In genomic region chrX:16464369-16464768, GRCh38 we compare ENCODE assay signal across 35 cellular contexts.
"Had no signal": no experiment of that assay in that cellular context is flagged by ENCODE, and none has a peak within 500 bp of the region (broad histone marks: within the 10 kb centered on the region; RNA-seq: fewer than 3 reads in every experiment).

No MANE protein-coding gene starts in this region.

- H3K27ac ChIP-seq: adrenal gland, cardiac muscle cell, coronary artery, dorsolateral prefrontal cortex, ovary, prostate gland, skin epidermis, testis, transverse colon had no signal

- H3K4me3 ChIP-seq: adrenal gland, cardiac muscle cell, coronary artery, dorsolateral prefrontal cortex, ovary, prostate gland, skin epidermis, testis, transverse colon had no signal

- H3K36me3 Mint-ChIP-seq: activated naive CD8-positive, alpha-beta T cell treated with anti-CD3 and anti-CD28 coated beads for 36 hours; brain; mesothelial cell of epicardium; naive B cell; T-cell had no signal

- DNase-seq: activated CD4-positive, alpha-beta T cell treated with anti-CD3 and anti-CD28 coated beads for 36 hours; activated CD4-positive, CD25-positive, alpha-beta regulatory T cell; activated CD8-positive, alpha-beta T cell treated with anti-CD3 and anti-CD28 coated beads, Interleukin-2, amount 10 ng/mL, durations not matched to agents 7 days and 5 days; activated effector memory CD4-positive, alpha-beta T cell treated with anti-CD3 and anti-CD28 coated beads, Interleukin-2, amount 50 U/mL, for 16 hours; activated naive CD4-positive, alpha-beta T cell treated with anti-CD3 and anti-CD28 coated beads for 36 hours; activated naive CD8-positive, alpha-beta T cell treated with anti-CD3 and anti-CD28 coated beads for 36 hours; activated T-cell treated with anti-CD3 and anti-CD28 coated beads for 4 hours; adrenal gland; aorta; cerebellar nuclear complex; dorsolateral prefrontal cortex; effector memory CD8-positive, alpha-beta T cell; head of caudate nucleus; hypothalamus; islet precursor cell; left ventricle myocardium superior; mammary epithelial cell; naive B cell; nephron progenitor cell; ovary; retina; stimulated activated CD4-positive, alpha-beta T cell treated with anti-CD3 and anti-CD28 coated beads, Interleukin-12 subunit alpha, Interleukin-12 subunit beta, amount 100 ng/mL, for 4 hours; stimulated activated CD4-positive, alpha-beta T cell treated with anti-CD3 and anti-CD28 coated beads, Interleukin-4, amount 100 ng/mL, for 1 hour; stimulated activated naive CD8-positive, alpha-beta T cell treated with anti-CD3 and anti-CD28 coated beads, Interleukin-15, Interleukin-2, amounts not matched to agents 100 U/mL and 50 U/mL, for 24 hours; T-cell; testis; transverse colon had no signal

- H3K36me3 ChIP-seq: adrenal gland, cardiac muscle cell, ovary, prostate gland, transverse colon had no signal

- ATAC-seq: activated CD4-positive, alpha-beta T cell treated with anti-CD3 and anti-CD28 coated beads for 36 hours; activated CD8-positive, alpha-beta T cell treated with anti-CD3 and anti-CD28 coated beads, Interleukin-2, amount 10 ng/mL, durations not matched to agents 7 days and 5 days; effector memory CD8-positive, alpha-beta T cell; esophagus mucosa; left ventricle myocardium superior; sciatic nerve; stimulated activated naive CD8-positive, alpha-beta T cell treated with anti-CD3 and anti-CD28 coated beads, Interleukin-15, Interleukin-2, amounts not matched to agents 100 U/mL and 50 U/mL, for 24 hours; T-cell had no signal

- H3K4me1 ChIP-seq: adrenal gland, prostate gland, testis, transverse colon had no signal

- H3K4me3 Mint-ChIP-seq: activated CD4-positive, alpha-beta T cell treated with anti-CD3 and anti-CD28 coated beads for 36 hours; activated CD8-positive, alpha-beta T cell treated with anti-CD3 and anti-CD28 coated beads, Interleukin-2, amount 10 ng/mL, durations not matched to agents 7 days and 5 days; activated naive CD4-positive, alpha-beta T cell treated with anti-CD3 and anti-CD28 coated beads for 36 hours; activated naive CD8-positive, alpha-beta T cell treated with anti-CD3 and anti-CD28 coated beads for 36 hours; brain; effector memory CD8-positive, alpha-beta T cell; mesothelial cell of epicardium; naive B cell; nephron progenitor cell; T-cell had no signal

- H3K9me3 Mint-ChIP-seq: activated naive CD4-positive, alpha-beta T cell treated with anti-CD3 and anti-CD28 coated beads for 36 hours; activated naive CD8-positive, alpha-beta T cell treated with anti-CD3 and anti-CD28 coated beads for 36 hours; effector memory CD8-positive, alpha-beta T cell; mesothelial cell of epicardium; naive B cell; nephron progenitor cell; T-cell had no signal

- H3K27me3 ChIP-seq: adrenal gland, cardiac muscle cell, ovary, testis, transverse colon had no signal

- H3K9me3 ChIP-seq: adrenal gland, ovary, prostate gland, testis, transverse colon had no signal

- H3K4me1 Mint-ChIP-seq: activated CD4-positive, alpha-beta T cell treated with anti-CD3 and anti-CD28 coated beads for 36 hours; activated naive CD8-positive, alpha-beta T cell treated with anti-CD3 and anti-CD28 coated beads for 36 hours; naive B cell; T-cell had no signal

- H3K27me3 Mint-ChIP-seq: activated CD4-positive, alpha-beta T cell treated with anti-CD3 and anti-CD28 coated beads for 36 hours; activated naive CD8-positive, alpha-beta T cell treated with anti-CD3 and anti-CD28 coated beads for 36 hours; brain had no signal

- H3K27ac Mint-ChIP-seq: activated CD4-positive, alpha-beta T cell treated with anti-CD3 and anti-CD28 coated beads for 36 hours; activated CD8-positive, alpha-beta T cell treated with anti-CD3 and anti-CD28 coated beads, Interleukin-2, amount 10 ng/mL, durations not matched to agents 7 days and 5 days; activated naive CD4-positive, alpha-beta T cell treated with anti-CD3 and anti-CD28 coated beads for 36 hours; activated naive CD8-positive, alpha-beta T cell treated with anti-CD3 and anti-CD28 coated beads for 36 hours; brain; effector memory CD8-positive, alpha-beta T cell; mesothelial cell of epicardium; naive B cell; T-cell had no signal
